Comparison of ENCODE assay signal across 7 cellular contexts in genomic region chr10:72292223-72292691, GRCh38. TPM values are rescaled to one million over a fixed set of nuclear protein-coding genes. Genes with fewer than 3 reads are reported as not detected.
DNase-seq lines count a peak whose midpoint lies in the region; ATAC-seq and TF ChIP-seq lines count a peak whose summit lies in the region.

No MANE protein-coding gene starts in this region.

- peaks cover 3% of the 10 kb centered on the region for H3K27me3 Mint-ChIP-seq in activated CD4-positive, alpha-beta memory T cell treated with anti-CD3 and anti-CD28 coated beads for 36 hours

- H3K4me3 ChIP-seq in esophagus squamous epithelium, result no peak overlapping the region

- POLR2A ChIA-PET in activated CD4-positive, alpha-beta memory T cell treated with anti-CD3 and anti-CD28 coated beads for 36 hours (lab: Charles Lee), result interaction anchor here (0.8 to 10.6 kb wide), 14 partner anchors 12 to 76 kb away, joined by 3 to 263 read pairs (median 12); partner anchors contain the start of genes ANAPC16, ASCC1 and DDIT4

- peaks cover 14 to 62% (median 23%) of the 10 kb centered on the region in 3 donors for H3K4me1 ChIP-seq in esophagus squamous epithelium

- no peaks in the 10 kb centered on the region for H3K9me3 ChIP-seq in esophagus squamous epithelium

- no peaks in the 10 kb centered on the region for H3K9me3 Mint-ChIP-seq in activated CD4-positive, alpha-beta memory T cell treated with anti-CD3 and anti-CD28 coated beads for 36 hours

- CTCF ChIA-PET in activated CD4-positive, alpha-beta memory T cell treated with anti-CD3 and anti-CD28 coated beads for 36 hours (lab: Charles Lee), result interaction anchor here (0.8 to 6.6 kb wide), 14 partner anchors 12 to 243 kb away, joined by 3 to 64 read pairs (median 6); partner anchors contain the start of genes ANAPC16, ASCC1 and DDIT4

- no peak for ATAC-seq in HG02885 (IDR thresholded peaks at IDR 0.05; ENCODE audit: poor library complexity, unreplicated experiment)

- H3K36me3 ChIP-seq in esophagus squamous epithelium, result no peaks in the 10 kb centered on the region

- TF ChIP-seq POLR2A in esophagus squamous epithelium (IDR thresholded peaks at IDR 0.05), result no peak

- peaks cover 7% of the 10 kb centered on the region for H3K36me3 Mint-ChIP-seq in activated CD4-positive, alpha-beta memory T cell treated with anti-CD3 and anti-CD28 coated beads for 36 hours

- no peaks in the 10 kb centered on the region for H3K27me3 ChIP-seq in esophagus squamous epithelium

- 42 to 47% methylated on average over 6 of the region's 6 CpGs for WGBS in esophagus squamous epithelium, 2 donors

- peak overlapping the region; percentile 100 for H3K27ac Mint-ChIP-seq in activated CD4-positive, alpha-beta memory T cell treated with anti-CD3 and anti-CD28 coated beads for 36 hours

- no peak overlapping the region for H3K4me3 Mint-ChIP-seq in activated CD4-positive, alpha-beta memory T cell treated with anti-CD3 and anti-CD28 coated beads for 36 hours

- DNase-seq in HK-2 (ENCODE audit: unreplicated experiment), result peak; percentile 59
- peak; percentile 89 for DNase-seq in activated CD4-positive, alpha-beta memory T cell treated with anti-CD3 and anti-CD28 coated beads for 36 hours
- DNase-seq in esophagus squamous epithelium (lab: John Stamatoyannopoulos, UW), result no peak
- DNase-seq in stimulated activated CD8-positive, alpha-beta memory T cell treated with anti-CD3 and anti-CD28 coated beads, Interleukin-7, amount 100 ng/mL, for 4 hours (ENCODE audit: low read depth in 2 of 2), result peak; percentile 47 to 62
- DNase-seq in SW 1271 (lab: John Stamatoyannopoulos, UW), result no peak
- no peak for DNase-seq in cerebellar cortex (ENCODE audit: low spot score)

- peak overlapping the region; percentile 60 to 96 (median 83) for H3K27ac ChIP-seq in esophagus squamous epithelium

- no peak for TF ChIP-seq CTCF in esophagus squamous epithelium (IDR thresholded peaks at IDR 0.05)

- intact Hi-C loops in activated CD4-positive, alpha-beta memory T cell treated with anti-CD3 and anti-CD28 coated beads for 36 hours (cut with micrococcal nuclease), result loop anchor here (1.0 kb wide), 4 partner anchors 13 to 31 kb away; no protein-coding TSS in a partner anchor
- intact Hi-C loops in esophagus squamous epithelium (cut with DNase I), result no loop called here

- peaks cover 59% of the 10 kb centered on the region for H3K4me1 Mint-ChIP-seq in activated CD4-positive, alpha-beta memory T cell treated with anti-CD3 and anti-CD28 coated beads for 36 hours (ENCODE audit: low read depth)

RNA-seq across cellular contexts. Expression of gene DDIT4, which starts 18.5 kb away (rescaled TPM):
- 100 to 1,000 TPM; 637 TPM for total RNA-seq in activated CD4-positive, alpha-beta memory T cell treated with anti-CD3 and anti-CD28 coated beads for 36 hours
- 100 to 1,000 TPM in 3 of 4 donors, 10 to 100 TPM in 1; 49.4 to 384 (median 138) TPM for total RNA-seq in esophagus squamous epithelium

Comparison
In these comparisons a context has a peak if more than half of its experiments do, and no peak if none do; other contexts are left out.
1. DNase-seq: peak in HK-2 (single experiment), activated CD4-positive, alpha-beta memory T cell treated with anti-CD3 and anti-CD28 coated beads for 36 hours (single experiment) and stimulated activated CD8-positive, alpha-beta memory T cell treated with anti-CD3 and anti-CD28 coated beads, Interleukin-7, amount 100 ng/mL, for 4 hours (2 of 2); none in esophagus squamous epithelium (single experiment), SW 1271 (0 of 2) and cerebellar cortex (single experiment).